Comparison of ENCODE assay signal across 22 cellular contexts in the genomic region with DNA sequence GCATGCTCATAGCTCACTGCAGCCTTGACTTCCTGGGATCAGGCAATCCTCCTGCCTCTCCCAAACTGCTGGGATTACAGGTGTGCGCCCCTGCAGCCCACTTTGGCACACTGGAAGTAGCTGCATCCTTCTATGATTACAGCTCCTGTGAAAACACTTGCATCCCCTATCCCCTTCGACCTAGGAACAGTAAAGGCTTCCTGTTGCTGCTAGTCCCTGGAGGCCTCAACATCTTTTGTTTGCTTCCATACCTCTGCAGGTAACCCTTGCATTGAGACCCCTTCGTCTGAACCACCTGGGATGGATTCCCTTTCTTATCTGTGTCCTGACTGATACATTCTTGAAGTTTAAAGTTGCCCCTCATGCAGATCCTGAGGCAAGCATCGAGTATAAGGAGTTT.
"Had no signal": no experiment of that assay in that cellular context is flagged by ENCODE, and none has a peak within 500 bp of the region (broad histone marks: within the 10 kb centered on the region; RNA-seq: fewer than 3 reads in every experiment).

No MANE protein-coding gene starts in this region.

- H3K27ac ChIP-seq: prostate gland, sigmoid colon, testis, tibial artery had no signal

- H3K4me3 Mint-ChIP-seq: effector memory CD8-positive, alpha-beta T cell; memory B cell; mesothelial cell of epicardium; naive B cell; nephron; stimulated activated memory B cell treated with anti-CD40 and anti-IgM and Interleukin-4, amounts not matched to agents 10 μg/mL and 1 μg/mL and 100 μg/mL, for 72 hours; type B pancreatic cell had no signal

- H3K4me1 Mint-ChIP-seq: memory B cell; mesothelial cell of epicardium; naive B cell; nephron; stimulated activated memory B cell treated with anti-CD40 and anti-IgM and Interleukin-4, amounts not matched to agents 10 μg/mL and 1 μg/mL and 100 μg/mL, for 72 hours had no signal

- H3K27ac Mint-ChIP-seq: effector memory CD8-positive, alpha-beta T cell; memory B cell; mesothelial cell of epicardium; naive B cell; nephron; stimulated activated memory B cell treated with anti-CD40 and anti-IgM and Interleukin-4, amounts not matched to agents 10 μg/mL and 1 μg/mL and 100 μg/mL, for 72 hours; type B pancreatic cell had no signal

- H3K4me3 ChIP-seq: lung, mucosa of descending colon, prostate gland, right atrium auricular region, sigmoid colon, testis, tibial artery had no signal

- FAIRE-seq: frontal cortex, kidney had no signal

- H3K36me3 Mint-ChIP-seq: memory B cell; mesothelial cell of epicardium; naive B cell; stimulated activated memory B cell treated with anti-CD40 and anti-IgM and Interleukin-4, amounts not matched to agents 10 μg/mL and 1 μg/mL and 100 μg/mL, for 72 hours; type B pancreatic cell had no signal

- H3K36me3 ChIP-seq: prostate gland, right atrium auricular region, sigmoid colon, tibial artery had no signal

- H3K27me3 Mint-ChIP-seq: effector memory CD8-positive, alpha-beta T cell; stimulated activated memory B cell treated with anti-CD40 and anti-IgM and Interleukin-4, amounts not matched to agents 10 μg/mL and 1 μg/mL and 100 μg/mL, for 72 hours had no signal

- H3K9me3 Mint-ChIP-seq: mesothelial cell of epicardium; nephron; stimulated activated memory B cell treated with anti-CD40 and anti-IgM and Interleukin-4, amounts not matched to agents 10 μg/mL and 1 μg/mL and 100 μg/mL, for 72 hours; type B pancreatic cell had no signal

- H3K27me3 ChIP-seq: right atrium auricular region, sigmoid colon, testis, tibial artery had no signal

- H3K9me3 ChIP-seq: mucosa of descending colon, prostate gland, right atrium auricular region, sigmoid colon, testis, tibial artery had no signal

- DNase-seq: cortex of kidney; effector memory CD8-positive, alpha-beta T cell; kidney; mucosa of descending colon; naive B cell; sigmoid colon; stimulated activated CD4-positive, alpha-beta T cell treated with anti-CD3 and anti-CD28 coated beads, Interleukin-2, amount 100 ng/mL, for 24 hours; stimulated activated CD4-positive, alpha-beta T cell treated with anti-CD3 and anti-CD28 coated beads, Interleukin-4, amount 100 ng/mL, for 4 hours; stimulated activated naive CD8-positive, alpha-beta T cell treated with anti-CD3 and anti-CD28 coated beads, Interleukin-15, Interleukin-2, amounts not matched to agents 100 U/mL and 50 U/mL, for 24 hours; substantia nigra; testis; tibial artery had no signal

- ATAC-seq: effector memory CD8-positive, alpha-beta T cell; left lobe of liver; mucosa of descending colon; stimulated activated memory B cell treated with anti-CD40 and anti-IgM and Interleukin-4, amounts not matched to agents 10 μg/mL and 1 μg/mL and 100 μg/mL, for 72 hours; stimulated activated naive CD8-positive, alpha-beta T cell treated with anti-CD3 and anti-CD28 coated beads, Interleukin-15, Interleukin-2, amounts not matched to agents 100 U/mL and 50 U/mL, for 24 hours had no signal

- H3K4me1 ChIP-seq: prostate gland, right atrium auricular region, sigmoid colon, testis, tibial artery had no signal
